Comparison of ENCODE assay signal across 10 cellular contexts in the genomic region with DNA sequence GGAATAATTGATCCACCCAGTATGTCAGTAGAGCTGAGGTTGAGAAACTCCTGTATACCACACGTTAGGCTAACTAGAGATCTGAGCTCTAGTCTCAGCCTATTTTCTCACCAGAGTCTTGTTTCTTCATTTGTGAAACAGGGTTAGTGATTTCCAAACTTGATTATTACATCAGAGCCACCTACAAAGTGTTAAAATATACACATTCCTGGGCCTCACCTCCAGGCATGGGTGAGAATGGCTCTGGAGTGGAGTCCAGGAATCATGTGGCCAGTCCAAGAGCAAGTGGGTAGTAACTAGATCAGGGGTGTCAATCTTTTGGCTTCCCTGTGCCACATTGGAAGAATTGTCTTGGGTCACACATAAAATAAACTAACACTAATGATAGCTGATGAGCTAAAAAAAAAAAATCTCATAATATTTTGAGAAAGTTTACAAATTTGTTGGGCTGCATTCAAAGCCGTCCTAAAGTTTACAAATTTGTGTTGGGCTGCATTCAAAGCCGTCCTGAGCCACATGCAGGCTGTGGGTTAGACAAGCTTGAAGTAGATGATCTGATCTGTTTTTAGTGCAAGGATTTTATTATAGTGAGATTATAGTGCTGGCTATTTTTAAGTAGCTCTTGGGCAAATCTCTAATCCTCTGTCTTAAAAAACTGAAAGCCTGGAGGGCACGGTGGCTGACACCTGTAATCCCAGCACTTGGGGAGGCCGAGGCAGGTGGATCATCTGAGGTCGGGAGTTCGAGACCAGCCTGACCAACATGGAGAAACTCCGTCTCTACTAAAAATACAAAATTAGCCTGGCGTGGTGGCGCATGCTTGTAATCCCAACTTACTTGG. TPM values are rescaled to one million over a fixed set of nuclear protein-coding genes. Genes with fewer than 3 reads are reported as not detected.
DNase-seq lines count a peak whose midpoint lies in the region; ATAC-seq and TF ChIP-seq lines count a peak whose summit lies in the region.
"Had no signal": no experiment of that assay in that cellular context is flagged by ENCODE, and none has a peak within 500 bp of the region (broad histone marks: within the 10 kb centered on the region; RNA-seq: fewer than 3 reads in every experiment).

No MANE protein-coding gene starts in this region.

- H3K27ac ChIP-seq in heart left ventricle, result peak overlapping the region in 11 of 12 donors; percentile 1 to 88 (median 77)

- H3K9me3 ChIP-seq in heart left ventricle (no peaks in the 10 kb centered on the region), mucosa of descending colon (no peaks in the 10 kb centered on the region)

- no peak for TF ChIP-seq CTCF in heart left ventricle (IDR thresholded peaks at IDR 0.05)
- no peak for TF ChIP-seq CTCF in type B pancreatic cell (conservative IDR thresholded peaks at IDR 0.05)
- TF ChIP-seq CTCF in mucosa of descending colon (IDR thresholded peaks at IDR 0.05), result no peak

- TF ChIP-seq POLR2A in heart left ventricle (IDR thresholded peaks at IDR 0.05), result no peak

- H3K4me3 ChIP-seq in heart left ventricle, result peak overlapping the region in 1 of 12 donors; percentile 15
- H3K4me3 ChIP-seq in mucosa of descending colon, result no peak overlapping the region

- H3K4me3 Mint-ChIP-seq in T-cell (peak overlapping the region; percentile 44 to 69 (median 63)), type B pancreatic cell (peak overlapping the region; percentile 83)

- H3K27ac Mint-ChIP-seq in T-cell (peak overlapping the region; percentile 77 to 83), type B pancreatic cell (peak overlapping the region; percentile 56)

- no peaks in the 10 kb centered on the region for H3K27me3 ChIP-seq in heart left ventricle

- POLR2A ChIA-PET in T-cell (lab: Charles Lee), result no interaction called here

- CTCF ChIA-PET in T-cell (lab: Charles Lee), result interaction anchor here (0.5 to 2.0 kb wide), 4 partner anchors 8 to 674 kb away, joined by 3 to 8 read pairs (median 4); no protein-coding TSS in a partner anchor

- DNase-seq in heart left ventricle (peak in 1 of 5 donors; percentile 5), left cardiac atrium (no peak), T-cell (no peak), hepatic stellate cell (ENCODE audit: low spot score) (peak; percentile 0), type B pancreatic cell (ENCODE audit: extremely low spot score, unreplicated experiment) (no peak), NCI-H2081 (lab: John Stamatoyannopoulos, UW) (no peak), mucosa of descending colon (no peak)

- H3K4me1 ChIP-seq in heart left ventricle (peaks cover 5 to 63% (median 43%) of the 10 kb centered on the region in 12 donors), mucosa of descending colon (ENCODE audit: low read depth) (peaks cover 31% of the 10 kb centered on the region)

- ATAC-seq in heart left ventricle (no peak), left cardiac atrium (no peak), T-cell (replicated peaks in 1 of 4) (no peak), GM19452 (IDR thresholded peaks at IDR 0.05; ENCODE audit: unreplicated experiment) (no peak), mucosa of descending colon (no peak)

- 85 to 91% (median 87%) methylated on average over 10 of the region's 10 CpGs for WGBS in heart left ventricle, 4 donors

- H3K27me3 Mint-ChIP-seq in T-cell, result no peaks in the 10 kb centered on the region
- no peaks in the 10 kb centered on the region for H3K27me3 Mint-ChIP-seq in type B pancreatic cell

- H3K9me3 Mint-ChIP-seq in T-cell, result no peaks in the 10 kb centered on the region
- H3K9me3 Mint-ChIP-seq in type B pancreatic cell, result no peaks in the 10 kb centered on the region

- H3K36me3 ChIP-seq in heart left ventricle, result peaks cover 0 to 47% (median 27%) of the 10 kb centered on the region in 9 donors
- no peaks in the 10 kb centered on the region for H3K36me3 ChIP-seq in mucosa of descending colon (ENCODE audit: low read depth)

- intact Hi-C loops in heart left ventricle (cut with DNase I) (loop anchor here in 3 of 10 donors (10.0 kb wide), 2 partner anchors 155 to 165 kb away; a partner anchor contains a TSS), left cardiac atrium (cut with DNase I) (loop anchor here in 1 of 2 donors (10.0 kb wide), 1 partner anchor 65 kb away; no protein-coding TSS in a partner anchor), mucosa of descending colon (cut with DNase I, micrococcal nuclease) (no loop called here)

- H3K36me3 Mint-ChIP-seq in T-cell, result peaks cover 28% of the 10 kb centered on the region
- peaks cover 28% of the 10 kb centered on the region for H3K36me3 Mint-ChIP-seq in type B pancreatic cell

- peaks cover 49 to 75% (median 68%) of the 10 kb centered on the region in 3 donors for H3K4me1 Mint-ChIP-seq in T-cell
- peaks cover 42% of the 10 kb centered on the region for H3K4me1 Mint-ChIP-seq in type B pancreatic cell (ENCODE audit: unreplicated experiment)

RNA-seq across cellular contexts. Expression of a gene that starts 20.4 kb away (rescaled TPM):
- 1 to 10 TPM; 1.1 to 4.9 (median 2.7) TPM for total RNA-seq in heart left ventricle
- 1 to 10 TPM; 1.2 to 7.6 TPM for polyA plus RNA-seq in heart left ventricle
- total RNA-seq in left cardiac atrium, result 1 to 10 TPM; 5.5 to 7.7 TPM
- 1 to 10 TPM in 2 of 5 donors, under 1 TPM in 3; 0.66 to 1.3 (median 0.92) TPM for total RNA-seq in T-cell
- 0.33 and 3.3 TPM in 2 replicates for total RNA-seq in type B pancreatic cell (ENCODE audit: low replicate concordance)
- 1 to 10 TPM; 1.0 to 4.8 (median 1.6) TPM for total RNA-seq in mucosa of descending colon
- total RNA-seq: bronchial epithelial cell, HT1080 had no signal

RNA-seq across cellular contexts. Expression of a gene that starts 22.7 kb away (rescaled TPM):
- total RNA-seq in heart left ventricle (10 to 100 TPM; 11.8 to 37.9 (median 21.9) TPM), left cardiac atrium (10 to 100 TPM; 45.7 to 70.8 TPM), T-cell (under 1 TPM; 0.20 to 0.76 (median 0.65) TPM), type B pancreatic cell (ENCODE audit: low replicate concordance) (2.5 and 10.0 TPM in 2 replicates), mucosa of descending colon (10 to 100 TPM; 10.6 to 24.0 (median 15.1) TPM)
- 10 to 100 TPM; 16.7 to 25.9 TPM for polyA plus RNA-seq in heart left ventricle

RNA-seq across cellular contexts. Expression of a gene that starts 25.4 kb away (rescaled TPM):
- 1 to 10 TPM; 3.3 to 7.8 (median 5.6) TPM for total RNA-seq in heart left ventricle
- 1 to 10 TPM; 2.1 to 2.3 TPM for polyA plus RNA-seq in heart left ventricle
- total RNA-seq in left cardiac atrium, result 1 to 10 TPM; 5.0 to 5.1 TPM
- total RNA-seq in T-cell, result 1 to 10 TPM in 3 of 5 donors, under 1 TPM in 2; 0.55 to 4.7 (median 2.1) TPM
- total RNA-seq in type B pancreatic cell (ENCODE audit: low replicate concordance), result 4.3 and 10.4 TPM in 2 replicates
- total RNA-seq in mucosa of descending colon, result 10 to 100 TPM in 1 of 3 donors, 1 to 10 TPM in 2; 3.7 to 11.1 (median 4.3) TPM
- total RNA-seq: HT1080 had no signal

RNA-seq across cellular contexts. Expression of a gene that starts 59.0 kb away (rescaled TPM):
- total RNA-seq in heart left ventricle (10 to 100 TPM in 7 of 9 donors, 1 to 10 TPM in 2; 6.3 to 49.4 (median 14.1) TPM), left cardiac atrium (10 to 100 TPM; 16.0 to 18.9 TPM), T-cell (10 to 100 TPM; 35.2 to 99.0 (median 74.0) TPM), type B pancreatic cell (ENCODE audit: low replicate concordance) (12.3 and 17.2 TPM in 2 replicates), mucosa of descending colon (10 to 100 TPM; 11.2 to 20.8 (median 18.9) TPM)
- 10 to 100 TPM; 11.7 to 18.3 TPM for polyA plus RNA-seq in heart left ventricle
